Comparison of ENCODE assay signal across 15 cellular contexts in the genomic region with DNA sequence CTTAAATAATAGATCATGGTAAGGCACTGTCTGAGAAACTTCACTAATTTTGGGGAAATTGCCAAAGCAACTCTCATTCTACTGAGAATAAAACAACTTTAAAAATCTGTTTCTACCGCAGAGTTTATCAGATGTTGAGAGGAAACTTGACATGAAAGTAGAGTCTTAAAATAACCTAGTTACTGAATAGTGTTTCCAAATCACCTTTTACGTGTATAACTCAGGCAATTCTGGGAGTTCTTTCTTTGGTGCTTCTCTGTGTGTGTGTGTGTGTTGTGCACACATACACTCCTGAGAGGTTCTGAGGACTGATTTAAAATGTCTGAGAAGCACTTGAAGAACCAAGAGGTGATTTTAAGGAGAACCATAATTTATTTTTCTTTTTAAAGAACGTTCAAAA.
DNase-seq lines count a peak whose midpoint lies in the region; ATAC-seq and TF ChIP-seq lines count a peak whose summit lies in the region.
"Had no signal": no experiment of that assay in that cellular context is flagged by ENCODE, and none has a peak within 500 bp of the region (broad histone marks: within the 10 kb centered on the region; RNA-seq: fewer than 3 reads in every experiment).

No MANE protein-coding gene starts in this region.

- H3K9ac ChIP-seq in Karpas-422 (ENCODE audit: low read length): no peak overlapping the region

- no peaks in the 10 kb centered on the region for H3K36me3 ChIP-seq in Karpas-422 (ENCODE audit: insufficient read depth, low read length)
- no peaks in the 10 kb centered on the region for H3K36me3 ChIP-seq in naive thymus-derived CD4-positive, alpha-beta T cell (ENCODE audit: control insufficient read depth in 2 of 3, insufficient read depth in 3 of 3, low read length in 3 of 3)
- H3K36me3 ChIP-seq in testis (ENCODE audit: low read depth, missing control alignments): no peaks in the 10 kb centered on the region
- H3K36me3 ChIP-seq in right lobe of liver: no peaks in the 10 kb centered on the region
- H3K36me3 ChIP-seq: HAP-1 had no signal

- TF ChIP-seq CTCF in testis (IDR thresholded peaks at IDR 0.05) (no peak), right lobe of liver (IDR thresholded peaks at IDR 0.05) (no peak)

- intact Hi-C loops in naive thymus-derived CD4-positive, alpha-beta T cell (cut with micrococcal nuclease): no loop called here
- intact Hi-C loops in testis (cut with DNase I; ENCODE audit: low total_unique reads) (no loop called here), right lobe of liver (cut with DNase I) (no loop called here)

- H3K4me3 Mint-ChIP-seq in activated naive CD4-positive, alpha-beta T cell treated with anti-CD3 and anti-CD28 coated beads, Interleukin-2, amount 50 U/mL, for 24 hours: peak overlapping the region; percentile 7
- peak overlapping the region; percentile 11 for H3K4me3 Mint-ChIP-seq in T-helper 2 cell treated with Interferon-gamma antibody and Interleukin-4, amounts not matched to agents 5 μg/mL and 100 μg/mL, for 36 hours
- H3K4me3 Mint-ChIP-seq in naive thymus-derived CD4-positive, alpha-beta T cell: peak overlapping the region in 9 of 10 donors; percentile 10 to 86 (median 54)
- H3K4me3 Mint-ChIP-seq: B cell; CD8-positive, alpha-beta T cell had no signal

- no peak overlapping the region for H3K4me3 ChIP-seq in Karpas-422 (ENCODE audit: low read length)
- H3K4me3 ChIP-seq in naive thymus-derived CD4-positive, alpha-beta T cell (ENCODE audit: low read length): peak overlapping the region; percentile 1
- H3K4me3 ChIP-seq in testis: no peak overlapping the region
- no peak overlapping the region for H3K4me3 ChIP-seq in right lobe of liver
- H3K4me3 ChIP-seq: HAP-1 had no signal

- H3K4me1 Mint-ChIP-seq in activated naive CD4-positive, alpha-beta T cell treated with anti-CD3 and anti-CD28 coated beads, Interleukin-2, amount 50 U/mL, for 24 hours: peaks cover 56% of the 10 kb centered on the region
- H3K4me1 Mint-ChIP-seq in T-helper 2 cell treated with Interferon-gamma antibody and Interleukin-4, amounts not matched to agents 5 μg/mL and 100 μg/mL, for 36 hours (ENCODE audit: low read depth): peaks cover 9% of the 10 kb centered on the region
- peaks cover 6 to 57% (median 47%) of the 10 kb centered on the region in 7 donors for H3K4me1 Mint-ChIP-seq in naive thymus-derived CD4-positive, alpha-beta T cell
- H3K4me1 Mint-ChIP-seq: B cell had no signal

- CTCF ChIA-PET in naive thymus-derived CD4-positive, alpha-beta T cell (lab: Charles Lee): no interaction called here

- H3K27me3 Mint-ChIP-seq in activated naive CD4-positive, alpha-beta T cell treated with anti-CD3 and anti-CD28 coated beads, Interleukin-2, amount 50 U/mL, for 24 hours: no peaks in the 10 kb centered on the region
- peaks cover 16% of the 10 kb centered on the region for H3K27me3 Mint-ChIP-seq in T-helper 2 cell treated with Interferon-gamma antibody and Interleukin-4, amounts not matched to agents 5 μg/mL and 100 μg/mL, for 36 hours (ENCODE audit: low read depth)
- peaks cover 0 to 24% (median 0%) of the 10 kb centered on the region in 5 donors for H3K27me3 Mint-ChIP-seq in naive thymus-derived CD4-positive, alpha-beta T cell

- TF ChIP-seq POLR2A in testis (IDR thresholded peaks at IDR 0.05) (no peak), GM18505 (IDR thresholded peaks at IDR 0.05; ENCODE audit: borderline replicate concordance, extremely low read depth, insufficient read depth, insufficient read length) (no peak), right lobe of liver (IDR thresholded peaks at IDR 0.05) (no peak)

- 73 to 76% methylated on average over 3 of the region's 3 CpGs for WGBS in testis, 2 donors
- 47% methylated on average over 3 of the region's 3 CpGs for WGBS in right lobe of liver (ENCODE audit: insufficient coverage, low coverage, low lambda C conversion rate, missing lambda C conversion rate)

- no peaks in the 10 kb centered on the region for H3K36me3 Mint-ChIP-seq in activated naive CD4-positive, alpha-beta T cell treated with anti-CD3 and anti-CD28 coated beads, Interleukin-2, amount 50 U/mL, for 24 hours
- no peaks in the 10 kb centered on the region for H3K36me3 Mint-ChIP-seq in activated naive CD4-positive, alpha-beta T cell treated with anti-CD3 and anti-CD28 coated beads, Interleukin-2, amount 50 U/mL, for 72 hours
- no peaks in the 10 kb centered on the region for H3K36me3 Mint-ChIP-seq in T-helper 2 cell treated with Interferon-gamma antibody and Interleukin-4, amounts not matched to agents 5 μg/mL and 100 μg/mL, for 36 hours (ENCODE audit: low read depth)
- no peaks in the 10 kb centered on the region for H3K36me3 Mint-ChIP-seq in naive thymus-derived CD4-positive, alpha-beta T cell
- H3K36me3 Mint-ChIP-seq: CD8-positive, alpha-beta T cell had no signal

- no peak overlapping the region for H2AFZ ChIP-seq in Karpas-422 (ENCODE audit: low read length)

- no peaks in the 10 kb centered on the region for H3K9me3 Mint-ChIP-seq in activated naive CD4-positive, alpha-beta T cell treated with anti-CD3 and anti-CD28 coated beads, Interleukin-2, amount 50 U/mL, for 24 hours
- no peaks in the 10 kb centered on the region for H3K9me3 Mint-ChIP-seq in activated naive CD4-positive, alpha-beta T cell treated with anti-CD3 and anti-CD28 coated beads, Interleukin-2, amount 50 U/mL, for 72 hours
- no peaks in the 10 kb centered on the region for H3K9me3 Mint-ChIP-seq in T-helper 2 cell treated with Interferon-gamma antibody and Interleukin-4, amounts not matched to agents 5 μg/mL and 100 μg/mL, for 36 hours
- no peaks in the 10 kb centered on the region for H3K9me3 Mint-ChIP-seq in naive thymus-derived CD4-positive, alpha-beta T cell
- H3K9me3 Mint-ChIP-seq: CD8-positive, alpha-beta T cell had no signal

- H3K4me1 ChIP-seq in Karpas-422 (ENCODE audit: low read length) (no peaks in the 10 kb centered on the region), testis (no peaks in the 10 kb centered on the region), right lobe of liver (no peaks in the 10 kb centered on the region)
- peaks cover 0 to 24% of the 10 kb centered on the region in 2 donors for H3K4me1 ChIP-seq in naive thymus-derived CD4-positive, alpha-beta T cell (ENCODE audit: control insufficient read depth in 2 of 2, insufficient read depth in 2 of 2, low read length in 2 of 2)
- H3K4me1 ChIP-seq: HAP-1 had no signal

- no peaks in the 10 kb centered on the region for H4K20me1 ChIP-seq in Karpas-422 (ENCODE audit: insufficient read depth, low read depth, low read length)

- H3K9me3 ChIP-seq in Karpas-422 (ENCODE audit: low read length) (no peaks in the 10 kb centered on the region), testis (no peaks in the 10 kb centered on the region), right lobe of liver (no peaks in the 10 kb centered on the region)
- H3K9me3 ChIP-seq in naive thymus-derived CD4-positive, alpha-beta T cell (ENCODE audit: control insufficient read depth in 2 of 3, low read length in 3 of 3): no peaks in the 10 kb centered on the region
- H3K9me3 ChIP-seq: HAP-1 had no signal

- no peak overlapping the region for H3K4me2 ChIP-seq in Karpas-422 (ENCODE audit: low read depth, low read length, poor library complexity, severe bottlenecking)

- H3K27me3 ChIP-seq in Karpas-422 (ENCODE audit: low read length) (no peaks in the 10 kb centered on the region), testis (no peaks in the 10 kb centered on the region), right lobe of liver (no peaks in the 10 kb centered on the region)
- no peaks in the 10 kb centered on the region for H3K27me3 ChIP-seq in naive thymus-derived CD4-positive, alpha-beta T cell (ENCODE audit: control insufficient read depth in 2 of 2, insufficient read depth in 2 of 2, low read length in 2 of 2)

- H3K27ac ChIP-seq in Karpas-422 (ENCODE audit: low read length) (no peak overlapping the region), testis (no peak overlapping the region), right lobe of liver (no peak overlapping the region)
- no peak overlapping the region for H3K27ac ChIP-seq in naive thymus-derived CD4-positive, alpha-beta T cell (ENCODE audit: low read depth, low read length)

- ATAC-seq in activated naive CD4-positive, alpha-beta T cell treated with anti-CD3 and anti-CD28 coated beads, Interleukin-2, amount 50 U/mL, for 72 hours: no peak
- ATAC-seq in naive thymus-derived CD4-positive, alpha-beta T cell: peak; percentile 45
- ATAC-seq in GM18505 (IDR thresholded peaks at IDR 0.05; ENCODE audit: unreplicated experiment): no peak
- ATAC-seq in right lobe of liver: no peak
- ATAC-seq: CD8-positive, alpha-beta T cell had no signal

- POLR2A ChIA-PET in naive thymus-derived CD4-positive, alpha-beta T cell (lab: Charles Lee): no interaction called here

- no peaks in the 10 kb centered on the region for H3K9me2 ChIP-seq in Karpas-422 (replicated peaks; ENCODE audit: insufficient read depth, low read length)

- H3K79me2 ChIP-seq in Karpas-422 (ENCODE audit: low read length): no peaks in the 10 kb centered on the region

- no peak for DNase-seq in activated naive CD4-positive, alpha-beta T cell treated with anti-CD3 and anti-CD28 coated beads, Interleukin-2, amount 50 U/mL, for 72 hours (ENCODE audit: low spot score in 2 of 2)
- DNase-seq in Karpas-422 (peak; percentile 7), testis (no peak), right lobe of liver (no peak)
- DNase-seq in T-helper 2 cell treated with Interferon-gamma antibody and Interleukin-4, amounts not matched to agents 5 μg/mL and 100 μg/mL, for 36 hours (ENCODE audit: low spot score): no peak
- peak in 4 of 9 donors; percentile 14 to 42 (median 32) for DNase-seq in naive thymus-derived CD4-positive, alpha-beta T cell
- DNase-seq: C1 segment of cervical spinal cord; CD8-positive, alpha-beta T cell; COR-L47; DND-41; GDM1 had no signal

- peak overlapping the region; percentile 48 for H3K27ac Mint-ChIP-seq in activated naive CD4-positive, alpha-beta T cell treated with anti-CD3 and anti-CD28 coated beads, Interleukin-2, amount 50 U/mL, for 24 hours
- no peak overlapping the region for H3K27ac Mint-ChIP-seq in activated naive CD4-positive, alpha-beta T cell treated with anti-CD3 and anti-CD28 coated beads, Interleukin-2, amount 50 U/mL, for 72 hours
- no peak overlapping the region for H3K27ac Mint-ChIP-seq in T-helper 2 cell treated with Interferon-gamma antibody and Interleukin-4, amounts not matched to agents 5 μg/mL and 100 μg/mL, for 36 hours
- H3K27ac Mint-ChIP-seq in naive thymus-derived CD4-positive, alpha-beta T cell: peak overlapping the region in 8 of 9 donors; percentile 2 to 85 (median 52)
- H3K27ac Mint-ChIP-seq: B cell; CD8-positive, alpha-beta T cell had no signal

Comparison
In these comparisons a context has a peak if more than half of its experiments do, and no peak if none do; other contexts are left out.
1. H3K27ac Mint-ChIP-seq: peak in activated naive CD4-positive, alpha-beta T cell treated with anti-CD3 and anti-CD28 coated beads, Interleukin-2, amount 50 U/mL, for 24 hours (single experiment) and naive thymus-derived CD4-positive, alpha-beta T cell (8 of 9); none in activated naive CD4-positive, alpha-beta T cell treated with anti-CD3 and anti-CD28 coated beads, Interleukin-2, amount 50 U/mL, for 72 hours (0 of 2) and T-helper 2 cell treated with Interferon-gamma antibody and Interleukin-4, amounts not matched to agents 5 μg/mL and 100 μg/mL, for 36 hours (single experiment).
2. Peak in every context shown above with its lines, with median percentiles within 50 percentile points of each other: H3K4me3 Mint-ChIP-seq.